Comparison of ENCODE assay signal across 14 cellular contexts in the genomic region with DNA sequence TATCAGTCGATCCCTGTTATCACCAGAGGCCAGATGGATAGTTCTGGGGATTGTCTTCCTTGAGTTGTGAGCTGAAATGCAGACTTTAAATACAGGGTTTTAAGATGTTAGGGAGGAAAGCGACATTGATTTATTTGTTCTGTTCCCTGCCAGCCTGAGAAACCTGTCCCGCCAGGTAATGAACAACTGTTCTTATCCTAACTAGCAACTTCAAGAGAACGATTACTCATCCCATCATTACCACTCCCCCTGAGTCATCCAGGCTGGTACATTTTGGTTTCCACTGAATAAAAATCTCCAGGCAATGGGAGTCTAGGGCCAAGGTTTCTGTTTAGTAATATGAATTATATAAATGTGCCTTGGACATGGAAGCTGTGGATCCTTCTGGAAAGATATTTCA.
DNase-seq lines count a peak whose midpoint lies in the region; ATAC-seq, FAIRE-seq and TF ChIP-seq lines count a peak whose summit lies in the region.
"Had no signal": no experiment of that assay in that cellular context is flagged by ENCODE, and none has a peak within 500 bp of the region (broad histone marks: within the 10 kb centered on the region; RNA-seq: fewer than 3 reads in every experiment).

No MANE protein-coding gene starts in this region.

- no peaks in the 10 kb centered on the region for H3K36me3 ChIP-seq in kidney (ENCODE audit: control insufficient read depth in 1 of 2, insufficient read depth in 2 of 2, low read length in 2 of 2)
- H3K36me3 ChIP-seq: right atrium auricular region had no signal

- TF ChIP-seq CTCF in kidney (IDR thresholded peaks at IDR 0.05; ENCODE audit: borderline replicate concordance, extremely low read depth, insufficient read depth) = no peak

- H3K9ac ChIP-seq in kidney (ENCODE audit: low read length in 2 of 2) = no peak overlapping the region

- H3K27ac Mint-ChIP-seq in activated T-helper 17 cell treated with anti-CD3 and anti-CD28 coated beads, Interleukin-2, amount 50 U/mL, for 72 hours = no peak overlapping the region
- H3K27ac Mint-ChIP-seq: CD4-positive, alpha-beta T cell had no signal

- no peak overlapping the region for H3K4me3 Mint-ChIP-seq in activated T-helper 17 cell treated with anti-CD3 and anti-CD28 coated beads, Interleukin-2, amount 50 U/mL, for 72 hours
- H3K4me3 Mint-ChIP-seq: CD4-positive, alpha-beta T cell had no signal

- H3K27me3 Mint-ChIP-seq in activated T-helper 17 cell treated with anti-CD3 and anti-CD28 coated beads, Interleukin-2, amount 50 U/mL, for 72 hours = peaks cover 8% of the 10 kb centered on the region
- H3K27me3 Mint-ChIP-seq: CD4-positive, alpha-beta T cell had no signal

- H3K36me3 Mint-ChIP-seq in activated T-helper 17 cell treated with anti-CD3 and anti-CD28 coated beads, Interleukin-2, amount 50 U/mL, for 72 hours (ENCODE audit: low read depth) = no peaks in the 10 kb centered on the region

- intact Hi-C loops in kidney (cut with DNase I) = no loop called here

- H3K9me3 ChIP-seq in kidney (ENCODE audit: control insufficient read depth in 1 of 2, low read length in 2 of 2) = no peaks in the 10 kb centered on the region
- H3K9me3 ChIP-seq: right atrium auricular region had no signal

- no peak overlapping the region for H3K4me3 ChIP-seq in kidney (ENCODE audit: low read length in 2 of 2)
- H3K4me3 ChIP-seq: dorsolateral prefrontal cortex, right atrium auricular region had no signal

- H3K4me1 Mint-ChIP-seq in activated T-helper 17 cell treated with anti-CD3 and anti-CD28 coated beads, Interleukin-2, amount 50 U/mL, for 72 hours = peaks cover 11% of the 10 kb centered on the region

- ATAC-seq in activated T-helper 17 cell treated with anti-CD3 and anti-CD28 coated beads, Interleukin-2, amount 50 U/mL, for 72 hours (replicated peaks) = peak; percentile 71
- ATAC-seq in HG02588 (IDR thresholded peaks at IDR 0.05; ENCODE audit: unreplicated experiment) (no peak), HG02678 (IDR thresholded peaks at IDR 0.05; ENCODE audit: unreplicated experiment) (no peak)

- DNase-seq in COLO668 (lab: John Stamatoyannopoulos, UW; ENCODE audit: unreplicated experiment) (peak; percentile 15), HK-2 (ENCODE audit: unreplicated experiment) (peak; percentile 4), left kidney (ENCODE audit: low read depth, low spot score) (peak; percentile 39), kidney (no peak), activated gamma-delta T cell treated with Interleukin-2 at 50 U/mL for 16 hours (no peak)
- DNase-seq: activated T-cell treated with anti-CD3 and anti-CD28 coated beads, Interleukin-2, amount 50 U/mL, for 1 hour; CD4-positive, alpha-beta T cell; dorsolateral prefrontal cortex; NCI-H187 had no signal

- H3K9me3 Mint-ChIP-seq in activated T-helper 17 cell treated with anti-CD3 and anti-CD28 coated beads, Interleukin-2, amount 50 U/mL, for 72 hours = peaks cover 9% of the 10 kb centered on the region

- H3K27ac ChIP-seq in kidney (ENCODE audit: low read depth in 2 of 2, low read length in 2 of 2) = no peak overlapping the region
- H3K27ac ChIP-seq: dorsolateral prefrontal cortex, right atrium auricular region had no signal

- no peaks in the 10 kb centered on the region for H3K4me1 ChIP-seq in kidney (ENCODE audit: control insufficient read depth in 1 of 2, insufficient read depth in 1 of 2, low read depth in 1 of 2, low read length in 2 of 2)
- H3K4me1 ChIP-seq: right atrium auricular region had no signal

- no peak for FAIRE-seq in kidney (lab: Jason Lieb, UNC)
- FAIRE-seq: GM18507 had no signal

Comparison
In these comparisons a context has a peak if more than half of its experiments do, and no peak if none do; other contexts are left out.
1. DNase-seq: peak in COLO668 (single experiment), HK-2 (single experiment) and left kidney (single experiment); none in kidney (single experiment) and activated gamma-delta T cell treated with Interleukin-2 at 50 U/mL for 16 hours (single experiment).